In genomic region chr7:103660455-103661371, GRCh38 we compare ENCODE assay signal across 1 cellular context.
TF ChIP-seq lines count a peak whose summit lies in the region.

No MANE protein-coding gene starts in this region.

TF ChIP-seq in HepG2, 621 proteins besides CTCF, POLR2A, EP300 and RAD21 (continued from another document and continues in another):
- TF ChIP-seq E2F5 (CRISPR knock-in tag; conservative IDR thresholded peaks at IDR 0.05) = no peak
- no peak for TF ChIP-seq ZNF446 (CRISPR knock-in tag; IDR thresholded peaks at IDR 0.05)
- no peak for TF ChIP-seq HOXA9 (CRISPR knock-in tag; IDR thresholded peaks at IDR 0.05; ENCODE audit: borderline replicate concordance)
- no peak for TF ChIP-seq ZNF619 (CRISPR knock-in tag; IDR thresholded peaks at IDR 0.05)
- TF ChIP-seq ZNF317 (CRISPR knock-in tag; IDR thresholded peaks at IDR 0.05) = 0 out of 2 replicates have a peak, but pooled peaks have one; percentile 54
- TF ChIP-seq UBTF (CRISPR knock-in tag; IDR thresholded peaks at IDR 0.05) = no peak
- no peak for TF ChIP-seq AGO1 (IDR thresholded peaks at IDR 0.05; ENCODE audit: low read depth, low read length, poor library complexity, severe bottlenecking)
- TF ChIP-seq ZSCAN22 (CRISPR knock-in tag; IDR thresholded peaks at IDR 0.05) = no peak
- TF ChIP-seq MAFF (IDR thresholded peaks at IDR 0.05; ENCODE audit: low read depth, low read length) = 0 out of 2 replicates have a peak, but pooled peaks have one; percentile 22
- no peak for TF ChIP-seq ZNF549 (CRISPR knock-in tag; IDR thresholded peaks at IDR 0.05)
- TF ChIP-seq YEATS4 (CRISPR knock-in tag; IDR thresholded peaks at IDR 0.05; ENCODE audit: borderline replicate concordance) = peak; percentile 70; the same call in 1 of the 2 replicates
- TF ChIP-seq TFAP4 (IDR thresholded peaks at IDR 0.05; ENCODE audit: borderline replicate concordance, low read depth) = peak; percentile 41; the same call in 1 of the 2 replicates
- TF ChIP-seq ESRRA (CRISPR knock-in tag; IDR thresholded peaks at IDR 0.05; ENCODE audit: low read depth) = peak; percentile 78; the same call in 1 of the 2 replicates
- peak; percentile 99 for TF ChIP-seq ZGPAT (CRISPR knock-in tag; IDR thresholded peaks at IDR 0.05)
- no peak for TF ChIP-seq MATR3 (CRISPR knock-in tag; IDR thresholded peaks at IDR 0.05)
- TF ChIP-seq MYPOP (CRISPR knock-in tag; IDR thresholded peaks at IDR 0.05) = peak; percentile 53; the same call in 1 of the 2 replicates
- no peak for TF ChIP-seq ZBED4 (CRISPR knock-in tag; IDR thresholded peaks at IDR 0.05; ENCODE audit: borderline replicate concordance)
- TF ChIP-seq ZNF513 (CRISPR knock-in tag; conservative IDR thresholded peaks at IDR 0.05) = no peak
- TF ChIP-seq ZBTB42 (CRISPR knock-in tag; IDR thresholded peaks at IDR 0.05) = no peak
- no peak for TF ChIP-seq MXD3 (CRISPR knock-in tag; IDR thresholded peaks at IDR 0.05)
- TF ChIP-seq CSRNP1 (CRISPR knock-in tag; IDR thresholded peaks at IDR 0.05) = no peak; the same call in 1 of the 2 replicates
- peak; percentile 90; the same call in 1 of the 2 replicates for TF ChIP-seq MED13 (CRISPR knock-in tag; IDR thresholded peaks at IDR 0.05)
- no peak for TF ChIP-seq CCAR2 (optimal IDR thresholded peaks at IDR 0.05; ENCODE audit: low read depth, low read length)
- TF ChIP-seq LBX2 (CRISPR knock-in tag; IDR thresholded peaks at IDR 0.05; ENCODE audit: borderline replicate concordance) = no peak
- 0 out of 2 replicates have a peak, but pooled peaks have one; percentile 5 for TF ChIP-seq SP140L (CRISPR knock-in tag; IDR thresholded peaks at IDR 0.05; ENCODE audit: borderline replicate concordance)
- peak; percentile 72; the same call in 1 of the 2 replicates for TF ChIP-seq IKZF5 (CRISPR knock-in tag; IDR thresholded peaks at IDR 0.05)
- no peak for TF ChIP-seq ZNF75D (CRISPR knock-in tag; IDR thresholded peaks at IDR 0.05; ENCODE audit: borderline replicate concordance)
- TF ChIP-seq RBM22 (optimal IDR thresholded peaks at IDR 0.05; ENCODE audit: low read length) = peak; percentile 29
- no peak for TF ChIP-seq NFATC3 (CRISPR knock-in tag; IDR thresholded peaks at IDR 0.05)
- TF ChIP-seq ZBTB20 (CRISPR knock-in tag; IDR thresholded peaks at IDR 0.05; ENCODE audit: borderline replicate concordance, low read depth) = no peak; the same call in 1 of the 2 replicates
- TF ChIP-seq ZNF770 (CRISPR knock-in tag; IDR thresholded peaks at IDR 0.05) = no peak
- TF ChIP-seq PRDM10 (CRISPR knock-in tag; IDR thresholded peaks at IDR 0.05; ENCODE audit: low read depth) = no peak
